ENCODE assay signal across 10 cellular contexts in genomic region chr1:51264470-51264869, GRCh38. TPM values are rescaled to one million over a fixed set of nuclear protein-coding genes. Genes with fewer than 3 reads are reported as not detected.
A peak's percentile ranks its signal among the peaks of the same experiment; 100 is the strongest.
DNase-seq lines count a peak whose midpoint lies in the region; ATAC-seq, FAIRE-seq and TF ChIP-seq lines count a peak whose summit lies in the region.
"Had no signal": no experiment of that assay in that cellular context is flagged by ENCODE, and none has a peak within 500 bp of the region (broad histone marks: within the 10 kb centered on the region; RNA-seq: fewer than 3 reads in every experiment).

No MANE protein-coding gene starts in this region.

- in situ Hi-C loops in G401 (cut with HindIII; ENCODE audit: low sequenced_read_pairs) = no loop called here

- H3K27me3 Mint-ChIP-seq in osteocyte (ENCODE audit: unreplicated experiment) = no peaks in the 10 kb centered on the region

- no peaks in the 10 kb centered on the region for H4K20me1 ChIP-seq in PC-3 (ENCODE audit: low read length)
- H4K20me1 ChIP-seq in endothelial cell of umbilical vein (replicated peaks; ENCODE audit: control insufficient read depth, extremely low read depth, insufficient read depth, low read length) = peaks cover 7% of the 10 kb centered on the region

- H3K9me3 ChIP-seq in PC-3 (ENCODE audit: low read length) (no peaks in the 10 kb centered on the region), endothelial cell of umbilical vein (replicated peaks; ENCODE audit: control insufficient read depth, insufficient read depth, low read length) (no peaks in the 10 kb centered on the region), tibial nerve (no peaks in the 10 kb centered on the region)

- POLR2A ChIA-PET in PC-3 (lab: Charles Lee; ENCODE audit: unreplicated experiment) = interaction anchor here (0.6 kb wide), 2 partner anchors 49 to 295 kb away, joined by 4 to 5 read pairs; partner anchors contain the start of gene CDKN2C
- POLR2A ChIA-PET in endothelial cell of umbilical vein (lab: Charles Lee) = interaction anchor here (0.7 kb wide), 1 partner anchor 7 kb away, joined by 5 read pairs; no protein-coding TSS in a partner anchor

- DNase-seq in G401 (ENCODE audit: low spot score) (peak; percentile 21), PC-3 (peak; percentile 82), endothelial cell of umbilical vein (ENCODE audit: low read depth, low spot score) (peak; percentile 84), osteocyte (ENCODE audit: extremely low spot score, unreplicated experiment) (no peak), tibial nerve (ENCODE audit: low spot score in 2 of 2) (no peak)
- DNase-seq in activated CD4-positive, alpha-beta T cell treated with anti-CD3 and anti-CD28 coated beads for 4 hours = no peak
- DNase-seq: stimulated activated CD4-positive, alpha-beta T cell treated with anti-CD3 and anti-CD28 coated beads, Interleukin-1b, Interleukin-23, amount 100 ng/mL, for 48 hours had no signal

- H3K27ac Mint-ChIP-seq in osteocyte (ENCODE audit: unreplicated experiment) = peak overlapping the region; percentile 95

- H3K4me1 ChIP-seq in PC-3 (ENCODE audit: insufficient read depth, low read length) = peaks cover 63% of the 10 kb centered on the region
- peaks cover 53% of the 10 kb centered on the region for H3K4me1 ChIP-seq in endothelial cell of umbilical vein (ENCODE audit: control insufficient read depth, extremely low read depth, insufficient read depth, low read length)
- H3K4me1 ChIP-seq in tibial nerve = peaks cover 0 to 78% (median 18%) of the 10 kb centered on the region in 4 donors

- BruUV-seq in PC-3 (replicated peaks; lab: Mats Ljungman, UMichigan) (no TSS peak), endothelial cell of umbilical vein (replicated peaks; lab: Mats Ljungman, UMichigan) (no TSS peak)

- no peaks in the 10 kb centered on the region for H3K27me3 ChIP-seq in PC-3 (ENCODE audit: low read length)
- no peaks in the 10 kb centered on the region for H3K27me3 ChIP-seq in endothelial cell of umbilical vein (ENCODE audit: control insufficient read depth in 2 of 2, insufficient read depth in 2 of 2, low read length in 2 of 2)
- no peaks in the 10 kb centered on the region for H3K27me3 ChIP-seq in tibial nerve

- H2AFZ ChIP-seq in PC-3 (ENCODE audit: low read length) = no peak overlapping the region
- H2AFZ ChIP-seq in endothelial cell of umbilical vein (ENCODE audit: low read depth, low read length) = no peak overlapping the region

- peak; percentile 70 for ATAC-seq in PC-3
- no peak for ATAC-seq in GM19328 (IDR thresholded peaks at IDR 0.05; ENCODE audit: unreplicated experiment)
- no peak for ATAC-seq in HG03460 (IDR thresholded peaks at IDR 0.05; ENCODE audit: unreplicated experiment)

- no peak for TF ChIP-seq CTCF in PC-3 (conservative IDR thresholded peaks at IDR 0.05; ENCODE audit: low read depth, low read length)
- no peak for TF ChIP-seq CTCF in endothelial cell of umbilical vein (IDR thresholded peaks at IDR 0.05; ENCODE audit: extremely low read depth in 1 of 2, insufficient read depth in 1 of 2, low read depth in 1 of 2, low read length in 2 of 2)
- TF ChIP-seq CTCF in osteocyte (IDR thresholded peaks at IDR 0.05) = no peak
- no peak for TF ChIP-seq CTCF in tibial nerve (IDR thresholded peaks at IDR 0.05)

- peak overlapping the region; percentile 55 for H3K4me3 Mint-ChIP-seq in osteocyte (ENCODE audit: unreplicated experiment)

- peak overlapping the region; percentile 10 for H3K27ac ChIP-seq in PC-3 (ENCODE audit: low read length)
- peak overlapping the region; percentile 61 for H3K27ac ChIP-seq in endothelial cell of umbilical vein (ENCODE audit: insufficient read depth, low read depth, low read length)
- H3K27ac ChIP-seq in tibial nerve = peak overlapping the region in 2 of 4 donors; percentile 17 to 38

- CTCF ChIA-PET in PC-3 (lab: Charles Lee) (no interaction called here), endothelial cell of umbilical vein (lab: Charles Lee) (interaction anchor here (0.7 to 1.3 kb wide), 3 partner anchors 9 to 76 kb away, joined by 3 read pairs; no protein-coding TSS in a partner anchor)

- peaks cover 89% of the 10 kb centered on the region for H3K79me2 ChIP-seq in PC-3 (ENCODE audit: low read length)
- H3K79me2 ChIP-seq in endothelial cell of umbilical vein (ENCODE audit: control insufficient read depth, insufficient read depth, low read length) = peaks cover 70% of the 10 kb centered on the region

- intact Hi-C loops in PC-3 (cut with micrococcal nuclease) (no loop called here), endothelial cell of umbilical vein (cut with micrococcal nuclease) (loop anchor here (1.0 to 2.0 kb wide), 2 partner anchors 28 to 32 kb away; partner anchors contain the start of gene RNF11)

- no peak overlapping the region for H3K9ac ChIP-seq in PC-3 (ENCODE audit: low read length)
- H3K9ac ChIP-seq in endothelial cell of umbilical vein (replicated peaks; ENCODE audit: extremely low read depth, insufficient read depth, low read length) = peak overlapping the region; percentile 38

- H3K4me1 Mint-ChIP-seq in osteocyte (ENCODE audit: unreplicated experiment) = peaks cover 84% of the 10 kb centered on the region

- H3K4me2 ChIP-seq in PC-3 (ENCODE audit: low read length) = peak overlapping the region; percentile 66
- peak overlapping the region; percentile 75 for H3K4me2 ChIP-seq in endothelial cell of umbilical vein (ENCODE audit: insufficient read depth, low read length)

- peak; percentile 77 for FAIRE-seq in endothelial cell of umbilical vein (lab: Jason Lieb, UNC)
- FAIRE-seq: TTC549 had no signal

- no peaks in the 10 kb centered on the region for H3F3A ChIP-seq in PC-3 (ENCODE audit: low read length, unreplicated experiment)

- WGBS in tibial nerve, 2 donors = 6 to 11% methylated on average over 3 of the region's 3 CpGs

- no peak for TF ChIP-seq EP300 in tibial nerve (IDR thresholded peaks at IDR 0.05)

- H3K36me3 Mint-ChIP-seq in osteocyte (ENCODE audit: unreplicated experiment) = no peaks in the 10 kb centered on the region

- no peaks in the 10 kb centered on the region for H3K9me3 Mint-ChIP-seq in osteocyte (ENCODE audit: unreplicated experiment)

- no peaks in the 10 kb centered on the region for H3K9me2 ChIP-seq in PC-3 (replicated peaks; ENCODE audit: low read length)

- no peaks in the 10 kb centered on the region for H3K36me3 ChIP-seq in PC-3 (ENCODE audit: low read depth, low read length)
- H3K36me3 ChIP-seq in endothelial cell of umbilical vein (ENCODE audit: control insufficient read depth in 2 of 2, extremely low read depth in 1 of 2, insufficient read depth in 2 of 2, low read length in 2 of 2) = no peaks in the 10 kb centered on the region
- no peaks in the 10 kb centered on the region for H3K36me3 ChIP-seq in tibial nerve

- TF ChIP-seq POLR2A in endothelial cell of umbilical vein (IDR thresholded peaks at IDR 0.05; ENCODE audit: low read depth, low read length) (no peak), tibial nerve (IDR thresholded peaks at IDR 0.05) (no peak)

- no peaks in the 10 kb centered on the region for H3K9me1 ChIP-seq in endothelial cell of umbilical vein (replicated peaks; ENCODE audit: control insufficient read depth, extremely low read depth, insufficient read depth, low read length)

- H3K4me3 ChIP-seq in PC-3 (ENCODE audit: low read length) (0 out of 2 replicates have a peak overlapping the region, but pooled peaks have one; percentile 14), endothelial cell of umbilical vein (replicated peaks in 1 of 3; ENCODE audit: insufficient read depth in 1 of 3, low read depth in 1 of 3, low read length in 3 of 3) (no peak overlapping the region), tibial nerve (no peak overlapping the region)

- dilution Hi-C loops in endothelial cell of umbilical vein (cut with MboI; ENCODE audit: extremely low pct_ligation_motif_present, low sequenced_read_pairs) = no loop called here

TF ChIP-seq in endothelial cell of umbilical vein, 7 proteins besides CTCF, POLR2A, EP300 and RAD21:
- TF ChIP-seq MAX (IDR thresholded peaks at IDR 0.05; ENCODE audit: insufficient read depth, insufficient read length) (no peak), MYC (IDR thresholded peaks at IDR 0.05; ENCODE audit: low read depth, low read length) (no peak), JUN (IDR thresholded peaks at IDR 0.05; ENCODE audit: borderline replicate concordance, insufficient read depth, insufficient read length, low read depth) (peak; percentile 60), GATA2 (IDR thresholded peaks at IDR 0.05; ENCODE audit: insufficient read depth, insufficient read length, low read depth, low read length) (peak; percentile 35), POLR2AphosphoS5 (IDR thresholded peaks at IDR 0.05; ENCODE audit: insufficient read depth, low read depth, low read length) (no peak), FOS (IDR thresholded peaks at IDR 0.05; ENCODE audit: borderline replicate concordance, insufficient read depth, low read length) (peak; percentile 30), EZH2 (IDR thresholded peaks at IDR 0.05; ENCODE audit: borderline replicate concordance, low read depth, low read length, severe bottlenecking) (no peak)

RNA-seq across cellular contexts. Expression of gene RNF11, which starts 28.4 kb away (rescaled TPM):
- 35.4 and 83.7 TPM in 2 replicates for total RNA-seq in G401 (2014; rRNA removed; shearing (Covaris generic))
- total RNA-seq in PC-3 (2014; rRNA removed) (117 and 169 TPM in 2 replicates), endothelial cell of umbilical vein (82.9 and 94.4 TPM in 2 replicates), osteocyte (100 and 102 TPM in 2 replicates), tibial nerve (10 to 100 TPM; 56.7 to 84.3 (median 76.2) TPM)
- 75.2 and 96.3 TPM in 2 replicates for polyA plus RNA-seq in endothelial cell of umbilical vein
- polyA plus RNA-seq in endothelial cell of umbilical vein (2011; cell fraction: cytosol; rRNA removed) = 80.1 and 86.4 TPM in 2 replicates
- 35.0 and 38.1 TPM in 2 replicates for polyA plus RNA-seq in endothelial cell of umbilical vein (2011; cell fraction: nucleus; rRNA removed)
- polyA plus RNA-seq in endothelial cell of umbilical vein (2012) = 86.3 and 120 TPM in 2 replicates
- polyA minus RNA-seq in endothelial cell of umbilical vein = 220 and 243 TPM in 2 replicates
- 26.2 TPM for polyA minus RNA-seq in endothelial cell of umbilical vein (2011; cell fraction: cytosol; rRNA and poly(A)+ RNA removed)
- 31.8 and 44.9 TPM in 2 replicates for polyA minus RNA-seq in endothelial cell of umbilical vein (2011; cell fraction: nucleus; rRNA and poly(A)+ RNA removed)

Comparison
In these comparisons a context has a peak if more than half of its experiments do, and no peak if none do; other contexts are left out.
1. DNase-seq: peak in G401 (single experiment), PC-3 (single experiment) and endothelial cell of umbilical vein (single experiment); none in osteocyte (single experiment), activated CD4-positive, alpha-beta T cell treated with anti-CD3 and anti-CD28 coated beads for 4 hours (0 of 2) and tibial nerve (0 of 2).